In genomic region chr2:225354281-225354774, GRCh38 we compare ENCODE assay signal across 16 cellular contexts. TPM values are rescaled to one million over a fixed set of nuclear protein-coding genes. Genes with fewer than 3 reads are reported as not detected.
A peak's percentile ranks its signal among the peaks of the same experiment; 100 is the strongest.
DNase-seq lines count a peak whose midpoint lies in the region; ATAC-seq and TF ChIP-seq lines count a peak whose summit lies in the region.
"Had no signal": no experiment of that assay in that cellular context is flagged by ENCODE, and none has a peak within 500 bp of the region (broad histone marks: within the 10 kb centered on the region; RNA-seq: fewer than 3 reads in every experiment).

No MANE protein-coding gene starts in this region.

- peaks cover 36% of the 10 kb centered on the region for H3K4me1 Mint-ChIP-seq in neural crest cell

- TF ChIP-seq CTCF in neural crest cell (conservative IDR thresholded peaks at IDR 0.05) (no peak), colonic mucosa (IDR thresholded peaks at IDR 0.05) (no peak)

- H3K27me3 ChIP-seq in ectodermal cell (ENCODE audit: control insufficient read depth, insufficient read depth, low read length, poor library complexity, severe bottlenecking): no peaks in the 10 kb centered on the region
- peaks cover 4% of the 10 kb centered on the region for H3K27me3 ChIP-seq in colonic mucosa

- H3K36me3 Mint-ChIP-seq in neural crest cell (ENCODE audit: low read depth): peaks cover 5% of the 10 kb centered on the region

- no peak for ATAC-seq in HG02798 (IDR thresholded peaks at IDR 0.05; ENCODE audit: poor library complexity, unreplicated experiment)
- no peak for ATAC-seq in Right ventricle myocardium inferior
- ATAC-seq: esophagus mucosa had no signal

- H3K27ac Mint-ChIP-seq in neural crest cell (ENCODE audit: unreplicated experiment): no peak overlapping the region
- H3K27ac Mint-ChIP-seq: progenitor cell of endocrine pancreas had no signal

- DNase-seq in ELF-1 (ENCODE audit: low read depth, low spot score) (peak; percentile 41), NCI-H345 treated with DMSO at 0.1 percent for 48 hours (lab: John Stamatoyannopoulos, UW; ENCODE audit: unreplicated experiment) (peak; percentile 74), neural crest cell (ENCODE audit: low read depth, low spot score) (peak; percentile 16), colonic mucosa (no peak), AML-193 (lab: John Stamatoyannopoulos, UW) (no peak), Right ventricle myocardium inferior (ENCODE audit: missing footprints) (no peak)
- DNase-seq: activated CD8-positive, alpha-beta memory T cell treated with anti-CD3 and anti-CD28 coated beads for 24 hours; Calu3; KBM-7; left ventricle myocardium inferior; NCI-H226; SW 1271 had no signal

- intact Hi-C loops in colonic mucosa (cut with DNase I) (no loop called here), Right ventricle myocardium inferior (cut with DNase I) (no loop called here)

- H3K9ac ChIP-seq in colonic mucosa (ENCODE audit: low read depth in 2 of 2, low read length in 2 of 2): no peak overlapping the region

- peak overlapping the region; percentile 10 for H3K4me3 Mint-ChIP-seq in neural crest cell

- H3K27me3 Mint-ChIP-seq in neural crest cell (ENCODE audit: low read depth): no peaks in the 10 kb centered on the region

- H3K4me3 ChIP-seq in ectodermal cell (ENCODE audit: insufficient read depth, low read depth, low read length) (no peak overlapping the region), colonic mucosa (no peak overlapping the region)
- H3K4me3 ChIP-seq: left ventricle myocardium inferior had no signal

- H3K27ac ChIP-seq in ectodermal cell (ENCODE audit: insufficient read depth, low read depth, low read length, poor library complexity, severe bottlenecking) (peak overlapping the region; percentile 11), colonic mucosa (no peak overlapping the region)
- H3K27ac ChIP-seq: left ventricle myocardium inferior had no signal

- H3K9me3 ChIP-seq in ectodermal cell (ENCODE audit: control insufficient read depth, low read length) (no peaks in the 10 kb centered on the region), colonic mucosa (no peaks in the 10 kb centered on the region)
- H3K9me3 ChIP-seq: left ventricle myocardium inferior had no signal

- 10 to 15% methylated on average over 3 of the region's 3 CpGs for WGBS in ectodermal cell, 2 experiments

- H3K36me3 ChIP-seq in ectodermal cell (ENCODE audit: control insufficient read depth, insufficient read depth, low read length) (no peaks in the 10 kb centered on the region), colonic mucosa (no peaks in the 10 kb centered on the region)
- H3K36me3 ChIP-seq: left ventricle myocardium inferior had no signal

- no peaks in the 10 kb centered on the region for H3K4me1 ChIP-seq in ectodermal cell (ENCODE audit: control insufficient read depth, insufficient read depth, low read length)
- H3K4me1 ChIP-seq in colonic mucosa: no peaks in the 10 kb centered on the region
- H3K4me1 ChIP-seq: left ventricle myocardium inferior had no signal

- peaks cover 6% of the 10 kb centered on the region for H3K9me3 Mint-ChIP-seq in neural crest cell

RNA-seq across cellular contexts. Expression of gene NYAP2, which starts 45.2 kb away (rescaled TPM):
- not detected for polyA plus RNA-seq in ectodermal cell (2013, experiment 1 of 4)
- not detected for polyA plus RNA-seq in ectodermal cell (2013, experiment 2 of 4)
- polyA plus RNA-seq in ectodermal cell (2013, experiment 3 of 4): not detected
- 0.04 TPM for polyA plus RNA-seq in ectodermal cell (2013, experiment 4 of 4)
- total RNA-seq in neural crest cell: 0.35 and 0.36 TPM in 2 replicates
- total RNA-seq in colonic mucosa: under 1 TPM; 0.05 to 0.12 TPM
- total RNA-seq in Right ventricle myocardium inferior: not detected
- total RNA-seq: left ventricle myocardium inferior had no signal

Comparison
In these comparisons a context has a peak if more than half of its experiments do, and no peak if none do; other contexts are left out.
1. DNase-seq: peak in ELF-1 (single experiment), NCI-H345 treated with DMSO at 0.1 percent for 48 hours (single experiment) and neural crest cell (single experiment); none in colonic mucosa (single experiment), AML-193 (0 of 2) and Right ventricle myocardium inferior (single experiment).